9 cellular contexts compared by ENCODE assay signal in genomic region chr4:67699603-67700002, GRCh38. TPM values are rescaled to one million over a fixed set of nuclear protein-coding genes. Genes with fewer than 3 reads are reported as not detected.
DNase-seq lines count a peak whose midpoint lies in the region; ATAC-seq and TF ChIP-seq lines count a peak whose summit lies in the region.
"Had no signal": no experiment of that assay in that cellular context is flagged by ENCODE, and none has a peak within 500 bp of the region (broad histone marks: within the 10 kb centered on the region; RNA-seq: fewer than 3 reads in every experiment).

No MANE protein-coding gene starts in this region.

- H3K4me3 ChIP-seq in Caco-2 (ENCODE audit: low read depth, low read length) (peak overlapping the region; percentile 60), MG63 (peak overlapping the region; percentile 82), mammary epithelial cell (replicated peaks in 1 of 3; ENCODE audit: insufficient read depth in 1 of 3, low read depth in 2 of 3, low read length in 3 of 3) (peak overlapping the region; percentile 68 to 88 (median 86))

- H3K36me3 Mint-ChIP-seq in Caco-2 (ENCODE audit: insufficient read depth, unreplicated experiment) (peaks cover 28% of the 10 kb centered on the region), natural killer cell (no peaks in the 10 kb centered on the region)

- H3K27ac Mint-ChIP-seq in Caco-2 (ENCODE audit: unreplicated experiment) (peak overlapping the region; percentile 94), natural killer cell (peak overlapping the region; percentile 93 to 94)

- TF ChIP-seq CTCF in Caco-2 (IDR thresholded peaks at IDR 0.05; ENCODE audit: insufficient read depth in 1 of 2, low read depth in 1 of 2, low read length in 1 of 2, severe bottlenecking in 1 of 2, unreplicated experiment in 1 of 2) (no peak), mammary epithelial cell (conservative IDR thresholded peaks at IDR 0.05 in 1 of 2, IDR thresholded peaks at IDR 0.05 in 1 of 2; ENCODE audit: extremely low read depth in 1 of 2, insufficient read depth in 1 of 2, low read depth in 1 of 2, low read length in 2 of 2) (no peak), natural killer cell (IDR thresholded peaks at IDR 0.05) (no peak), GM10248 (IDR thresholded peaks at IDR 0.05; ENCODE audit: control extremely low read depth, extremely low read depth, low read depth, missing control alignments) (no peak)

- BruUV-seq in Caco-2 (replicated peaks; lab: Mats Ljungman, UMichigan) (no TSS peak), mammary epithelial cell (replicated peaks; lab: Mats Ljungman, UMichigan) (no TSS peak)

- H2AFZ ChIP-seq in mammary epithelial cell (ENCODE audit: low read depth, low read length): no peak overlapping the region

- dilution Hi-C loops in mammary epithelial cell (cut with HindIII; ENCODE audit: low sequenced_read_pairs): no loop called here

- peak overlapping the region; percentile 96 for H3K4me2 ChIP-seq in mammary epithelial cell (ENCODE audit: insufficient read depth, low read depth, low read length)

- H3K9me3 ChIP-seq in Caco-2 (no peaks in the 10 kb centered on the region), MG63 (no peaks in the 10 kb centered on the region), mammary epithelial cell (replicated peaks; ENCODE audit: insufficient read depth, low read length) (no peaks in the 10 kb centered on the region)

- no peaks in the 10 kb centered on the region for H3K36me3 ChIP-seq in Caco-2 (ENCODE audit: control insufficient read depth, insufficient read depth, low read length)
- H3K36me3 ChIP-seq in MG63: 0 out of 2 replicates have a peak, but pooled peaks cover 5% of the 10 kb centered on the region
- peaks cover 3% of the 10 kb centered on the region for H3K36me3 ChIP-seq in mammary epithelial cell (ENCODE audit: insufficient read depth, low read length)

- in situ Hi-C loops in mammary epithelial cell (cut with MboI; ENCODE audit: low sequenced_read_pairs in 2 of 2): no loop called here

- H3K27me3 Mint-ChIP-seq in Caco-2 (ENCODE audit: insufficient read depth, unreplicated experiment): no peaks in the 10 kb centered on the region
- H3K27me3 Mint-ChIP-seq in natural killer cell (ENCODE audit: low read depth in 2 of 2): no peaks in the 10 kb centered on the region

- ATAC-seq in natural killer cell (no peak), GM19035 (IDR thresholded peaks at IDR 0.05; ENCODE audit: unreplicated experiment) (no peak)

- H3K4me1 ChIP-seq in Caco-2: 0 out of 2 replicates have a peak, but pooled peaks cover 4% of the 10 kb centered on the region
- H3K4me1 ChIP-seq in mammary epithelial cell (ENCODE audit: insufficient read depth, low read length): peaks cover 18% of the 10 kb centered on the region

- no peaks in the 10 kb centered on the region for H3K9me3 Mint-ChIP-seq in Caco-2 (ENCODE audit: unreplicated experiment)
- H3K9me3 Mint-ChIP-seq in natural killer cell: no peaks in the 10 kb centered on the region

- no peaks in the 10 kb centered on the region for H4K20me1 ChIP-seq in mammary epithelial cell (ENCODE audit: insufficient read depth, low read length)

- WGBS in mammary epithelial cell (ENCODE audit: low coverage, missing lambda C conversion rate): 85% methylated on average over 8 of the region's 18 CpGs

- peaks cover 93% of the 10 kb centered on the region for H3K79me2 ChIP-seq in mammary epithelial cell (ENCODE audit: insufficient read depth, low read length)

- H3K4me1 Mint-ChIP-seq in Caco-2 (ENCODE audit: low read depth, unreplicated experiment) (peaks cover 12% of the 10 kb centered on the region), natural killer cell (peaks cover 31 to 44% of the 10 kb centered on the region in 2 donors)

- peak overlapping the region; percentile 90 for H3K4me3 Mint-ChIP-seq in Caco-2 (ENCODE audit: unreplicated experiment)
- peak overlapping the region; percentile 95 for H3K4me3 Mint-ChIP-seq in natural killer cell

- CTCF ChIA-PET in Caco-2 (lab: Charles Lee): no interaction called here
- CTCF ChIA-PET in mammary epithelial cell (lab: Charles Lee; ENCODE audit: low non-redundant PET): no interaction called here
- CTCF ChIA-PET in GM10248 (lab: Yijun Ruan, JAX): interaction anchor here (1.0 to 3.3 kb wide), 10 partner anchors 12 to 150 kb away, joined by 3 to 11 read pairs (median 4); no protein-coding TSS in a partner anchor

- POLR2A ChIA-PET in Caco-2 (lab: Charles Lee): interaction anchor here (0.7 kb wide), 1 partner anchor 1299 kb away, joined by 3 read pairs; no protein-coding TSS in a partner anchor
- POLR2A ChIA-PET in GM10248 (lab: Yijun Ruan, JAX): no interaction called here

- H3K27me3 ChIP-seq in Caco-2 (replicated peaks; ENCODE audit: control insufficient read depth, insufficient read depth, low read length): no peaks in the 10 kb centered on the region
- H3K27me3 ChIP-seq in MG63: no peaks in the 10 kb centered on the region
- no peaks in the 10 kb centered on the region for H3K27me3 ChIP-seq in mammary epithelial cell (ENCODE audit: insufficient read depth, low read length)

- no peak for DNase-seq in Caco-2
- no peak for DNase-seq in MG63
- no peak for DNase-seq in mammary epithelial cell
- DNase-seq in natural killer cell: no peak
- DNase-seq in GM10248 (ENCODE audit: extremely low spot score): no peak
- DNase-seq in DMS 273 treated with DMSO at 0.1 percent for 48 hours (lab: John Stamatoyannopoulos, UW): no peak
- no peak for DNase-seq in DMS79 treated with DMSO at 0.1 percent for 48 hours (lab: John Stamatoyannopoulos, UW)
- DNase-seq: activated CD4-positive, CD25-positive, alpha-beta regulatory T cell had no signal

- peak overlapping the region; percentile 99 for H3K9ac ChIP-seq in mammary epithelial cell (ENCODE audit: insufficient read depth, low read length)

- H3K27ac ChIP-seq in mammary epithelial cell (ENCODE audit: insufficient read depth, low read depth, low read length): peak overlapping the region; percentile 96

- intact Hi-C loops in Caco-2 (cut with micrococcal nuclease; ENCODE audit: unreplicated experiment): loop anchor here (1.0 to 5.0 kb wide), 2 partner anchors 25 to 48 kb away; no protein-coding TSS in a partner anchor
- intact Hi-C loops in mammary epithelial cell (cut with micrococcal nuclease): loop anchor here (5.0 kb wide), 1 partner anchor 152 kb away; the partner anchor contains the start of gene CENPC
- intact Hi-C loops in natural killer cell (cut with micrococcal nuclease): no loop called here

RNA-seq across cellular contexts. Expression of gene UBA6, which starts 1.4 kb away (rescaled TPM):
- total RNA-seq in Caco-2 (2022) (74.6 and 77.7 TPM in 2 replicates), mammary epithelial cell (100 to 1,000 TPM; 178 to 203 TPM), natural killer cell (10 to 100 TPM; 54.3 to 77.7 (median 55.3) TPM)
- total RNA-seq in MG63 (2014; rRNA removed; shearing (Covaris generic); ENCODE audit: low replicate concordance): 55.2 and 100 TPM in 2 replicates
- 143 TPM for polyA plus RNA-seq in mammary epithelial cell
- 130 TPM for polyA minus RNA-seq in mammary epithelial cell

RNA-seq across cellular contexts. Expression of gene GNRHR, which starts 54.6 kb away (rescaled TPM):
- total RNA-seq in Caco-2 (2022): not detected in 2 replicates
- not detected in 2 replicates for total RNA-seq in MG63 (2014; rRNA removed; shearing (Covaris generic); ENCODE audit: low replicate concordance)
- under 1 TPM in 1 of 2 donors, not detected in 1; 0.26 TPM for total RNA-seq in mammary epithelial cell
- polyA plus RNA-seq in mammary epithelial cell: 0.05 TPM
- polyA minus RNA-seq in mammary epithelial cell: not detected
- not detected for total RNA-seq in natural killer cell
